1 cellular context compared by ENCODE assay signal in genomic region chr18:46910856-46911255, GRCh38.
TF ChIP-seq lines count a peak whose summit lies in the region.

No MANE protein-coding gene starts in this region.

TF ChIP-seq in GM23338, 12 proteins besides CTCF, POLR2A, EP300 and RAD21 (continued from another document):
- TF ChIP-seq ZNF462 (CRISPR knock-in tag; IDR thresholded peaks at IDR 0.05) (no peak), POLR2AphosphoS5 (IDR thresholded peaks at IDR 0.05; ENCODE audit: low read depth) (no peak), EZH2phosphoT487 (IDR thresholded peaks at IDR 0.05; ENCODE audit: unreplicated experiment) (no peak), JUNB (IDR thresholded peaks at IDR 0.05; ENCODE audit: unreplicated experiment) (no peak), STAT1 (IDR thresholded peaks at IDR 0.05; ENCODE audit: unreplicated experiment) (no peak), ZNF114 (CRISPR knock-in tag; IDR thresholded peaks at IDR 0.05) (no peak), REST (IDR thresholded peaks at IDR 0.05; ENCODE audit: unreplicated experiment) (no peak), ZNF331 (CRISPR knock-in tag; IDR thresholded peaks at IDR 0.05; ENCODE audit: low read depth) (no peak), NANOG (IDR thresholded peaks at IDR 0.05; ENCODE audit: borderline replicate concordance) (no peak), ETS1 (IDR thresholded peaks at IDR 0.05) (no peak)
